22 cellular contexts compared by ENCODE assay signal in genomic region chr3:34843479-34843870, GRCh38.
DNase-seq lines count a peak whose midpoint lies in the region; ATAC-seq, FAIRE-seq and TF ChIP-seq lines count a peak whose summit lies in the region.
"Had no signal": no experiment of that assay in that cellular context is flagged by ENCODE, and none has a peak within 500 bp of the region (broad histone marks: within the 10 kb centered on the region; RNA-seq: fewer than 3 reads in every experiment).

No MANE protein-coding gene starts in this region.

- no peak overlapping the region for H2AFZ ChIP-seq in astrocyte (ENCODE audit: low read depth, low read length)

- peaks cover 32% of the 10 kb centered on the region for H3K4me1 Mint-ChIP-seq in astrocyte (ENCODE audit: low read depth, unreplicated experiment)
- H3K4me1 Mint-ChIP-seq: CD8-positive, alpha-beta memory T cell; mesothelial cell of epicardium; stimulated activated naive CD8-positive, alpha-beta T cell treated with anti-CD3 and anti-CD28 coated beads, Interleukin-15, amount 100 ng/mL, for 72 hours had no signal

- peaks cover 1% of the 10 kb centered on the region for H3K9me3 Mint-ChIP-seq in astrocyte (ENCODE audit: unreplicated experiment)
- H3K9me3 Mint-ChIP-seq: mesothelial cell of epicardium; neural crest cell; stimulated activated naive CD8-positive, alpha-beta T cell treated with anti-CD3 and anti-CD28 coated beads, Interleukin-15, amount 100 ng/mL, for 72 hours had no signal

- peak overlapping the region; percentile 90 for H3K27ac Mint-ChIP-seq in astrocyte (ENCODE audit: unreplicated experiment)
- H3K27ac Mint-ChIP-seq: activated naive CD4-positive, alpha-beta T cell treated with anti-CD3 and anti-CD28 coated beads, Interleukin-2, amount 50 U/mL, for 72 hours; activated T-cell treated with anti-CD3 and anti-CD28 coated beads, Interleukin-2, amount 50 U/mL, for 72 hours; CD8-positive, alpha-beta memory T cell; mesothelial cell of epicardium had no signal

- no peaks in the 10 kb centered on the region for H3K27me3 Mint-ChIP-seq in astrocyte (ENCODE audit: low read depth, unreplicated experiment)
- H3K27me3 Mint-ChIP-seq: CD8-positive, alpha-beta memory T cell; stimulated activated naive CD8-positive, alpha-beta T cell treated with anti-CD3 and anti-CD28 coated beads, Interleukin-15, amount 100 ng/mL, for 72 hours had no signal

- H3K36me3 Mint-ChIP-seq in astrocyte (ENCODE audit: low read depth, unreplicated experiment): no peaks in the 10 kb centered on the region
- H3K36me3 Mint-ChIP-seq: activated naive CD4-positive, alpha-beta T cell treated with anti-CD3 and anti-CD28 coated beads, Interleukin-2, amount 50 U/mL, for 72 hours; CD8-positive, alpha-beta memory T cell; mesothelial cell of epicardium had no signal

- H3K4me1 ChIP-seq in HUES6 (ENCODE audit: control insufficient read depth, insufficient read depth, low read length) (peaks cover 22% of the 10 kb centered on the region), astrocyte (ENCODE audit: insufficient read depth, low read length) (peaks cover 12% of the 10 kb centered on the region)
- H3K4me1 ChIP-seq: HAP-1, psoas muscle, spleen had no signal

- no peaks in the 10 kb centered on the region for H3K27me3 ChIP-seq in HUES6 (ENCODE audit: control insufficient read depth, insufficient read depth, low read length)
- no peaks in the 10 kb centered on the region for H3K27me3 ChIP-seq in astrocyte (ENCODE audit: insufficient read depth, low read length)
- H3K27me3 ChIP-seq: cardiac muscle cell, spleen had no signal

- no peaks in the 10 kb centered on the region for H3K36me3 ChIP-seq in HUES6 (ENCODE audit: control insufficient read depth, insufficient read depth, low read length)
- H3K36me3 ChIP-seq in astrocyte (ENCODE audit: insufficient read depth, low read length): no peaks in the 10 kb centered on the region
- H3K36me3 ChIP-seq: cardiac muscle cell, HAP-1, spleen had no signal

- peak; percentile 37 for DNase-seq in astrocyte (ENCODE audit: low read depth)
- peak; percentile 24 for DNase-seq in fibroblast of pulmonary artery (ENCODE audit: low read depth)
- DNase-seq in putamen (ENCODE audit: low spot score): peak; percentile 53
- DNase-seq in RPMI8226: no peak
- no peak for DNase-seq in NCI-H526 (lab: John Stamatoyannopoulos, UW)
- DNase-seq: activated T-cell treated with anti-CD3 and anti-CD28 coated beads, Interleukin-2, amount 50 U/mL, for 72 hours; CD8-positive, alpha-beta memory T cell; DMS79; NCI-H510A; psoas muscle; spleen; stimulated activated CD4-positive, alpha-beta T cell treated with anti-CD3 and anti-CD28 coated beads, Interleukin-4, amount 100 ng/mL, for 4 hours; stimulated activated naive CD8-positive, alpha-beta T cell treated with anti-CD3 and anti-CD28 coated beads, Interleukin-15, amount 100 ng/mL, for 72 hours; trophoblast cell had no signal

- no peaks in the 10 kb centered on the region for H3K9me3 ChIP-seq in HUES6 (ENCODE audit: control insufficient read depth, insufficient read depth, low read depth, low read length)
- no peaks in the 10 kb centered on the region for H3K9me3 ChIP-seq in astrocyte (ENCODE audit: insufficient read depth, low read depth, low read length)
- H3K9me3 ChIP-seq: HAP-1, psoas muscle, spleen had no signal

- H3K4me3 Mint-ChIP-seq in astrocyte (ENCODE audit: unreplicated experiment): no peak overlapping the region
- H3K4me3 Mint-ChIP-seq: activated T-cell treated with anti-CD3 and anti-CD28 coated beads, Interleukin-2, amount 50 U/mL, for 72 hours; CD8-positive, alpha-beta memory T cell; mesothelial cell of epicardium; stimulated activated naive CD8-positive, alpha-beta T cell treated with anti-CD3 and anti-CD28 coated beads, Interleukin-15, amount 100 ng/mL, for 72 hours had no signal

- peak overlapping the region; percentile 40 for H3K4me2 ChIP-seq in astrocyte (ENCODE audit: low read length)

- H3K9ac ChIP-seq in HUES6 (ENCODE audit: low read length): peak overlapping the region; percentile 28
- H3K9ac ChIP-seq in astrocyte (ENCODE audit: low read length): peak overlapping the region; percentile 40

- H3K27ac ChIP-seq in HUES6 (ENCODE audit: low read depth, low read length): no peak overlapping the region
- H3K27ac ChIP-seq in astrocyte (ENCODE audit: low read depth, low read length): peak overlapping the region; percentile 11
- H3K27ac ChIP-seq: cardiac muscle cell, psoas muscle, spleen had no signal

- TF ChIP-seq CTCF in astrocyte (IDR thresholded peaks at IDR 0.05; ENCODE audit: insufficient read depth, low read depth, low read length): no peak
- TF ChIP-seq CTCF in fibroblast of pulmonary artery (IDR thresholded peaks at IDR 0.05; ENCODE audit: low read length, missing control alignments): no peak

- no peak overlapping the region for H3K4me3 ChIP-seq in HUES6 (ENCODE audit: low read depth, low read length)
- no peak overlapping the region for H3K4me3 ChIP-seq in astrocyte (ENCODE audit: insufficient read depth, low read depth, low read length)
- no peak overlapping the region for H3K4me3 ChIP-seq in fibroblast of pulmonary artery (replicated peaks; ENCODE audit: low read depth, low read length)
- H3K4me3 ChIP-seq: cardiac muscle cell, HAP-1, psoas muscle, spleen had no signal

- H4K20me1 ChIP-seq in astrocyte (ENCODE audit: insufficient read depth, low read length): no peaks in the 10 kb centered on the region

- no peak for FAIRE-seq in astrocyte (lab: Jason Lieb, UNC)

- H3K79me2 ChIP-seq in astrocyte (ENCODE audit: insufficient read depth, low read length): no peaks in the 10 kb centered on the region

- no peak for ATAC-seq in HG02588 (IDR thresholded peaks at IDR 0.05; ENCODE audit: unreplicated experiment)
- ATAC-seq in HG02981 (IDR thresholded peaks at IDR 0.05; ENCODE audit: unreplicated experiment): no peak
- ATAC-seq: activated naive CD4-positive, alpha-beta T cell treated with anti-CD3 and anti-CD28 coated beads, Interleukin-2, amount 50 U/mL, for 72 hours; activated T-cell treated with anti-CD3 and anti-CD28 coated beads, Interleukin-2, amount 50 U/mL, for 72 hours; psoas muscle; stimulated activated naive CD8-positive, alpha-beta T cell treated with anti-CD3 and anti-CD28 coated beads, Interleukin-15, amount 100 ng/mL, for 72 hours had no signal

Comparison
In these comparisons a context has a peak if more than half of its experiments do, and no peak if none do; other contexts are left out.
1. DNase-seq: peak in astrocyte (single experiment), fibroblast of pulmonary artery (single experiment) and putamen (single experiment); none in RPMI8226 (single experiment) and NCI-H526 (0 of 2).